ENCODE assay signal across 25 cellular contexts in the genomic region with DNA sequence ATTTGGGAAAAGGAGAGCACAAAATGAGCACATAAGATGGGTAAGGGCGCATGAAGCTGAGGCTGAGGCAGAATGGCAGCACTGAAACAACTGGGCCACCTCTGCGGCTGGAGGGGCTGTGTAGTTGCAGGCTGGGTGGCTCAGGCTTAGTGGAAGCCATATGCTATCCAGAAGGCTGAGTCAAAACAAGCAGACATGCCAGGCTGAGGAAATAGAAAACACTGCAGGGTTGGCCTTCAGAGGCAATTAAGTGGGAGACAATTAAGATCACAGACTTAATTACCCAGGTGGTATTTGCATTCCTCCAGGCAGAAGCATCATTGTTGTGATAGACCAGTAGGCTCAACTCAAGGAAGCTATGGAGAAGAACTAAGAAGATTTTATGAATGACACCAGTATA.
"Had no signal": no experiment of that assay in that cellular context is flagged by ENCODE, and none has a peak within 500 bp of the region (broad histone marks: within the 10 kb centered on the region; RNA-seq: fewer than 3 reads in every experiment).

No MANE protein-coding gene starts in this region.

- H3K4me3 Mint-ChIP-seq: activated B cell treated with CpG ODN at 0.5 μM for 24 hours; activated CD4-positive, alpha-beta T cell treated with anti-CD3 and anti-CD28 coated beads for 36 hours; activated naive CD8-positive, alpha-beta T cell treated with anti-CD3 and anti-CD28 coated beads, Interleukin-2, amount 50 U/mL, for 24 hours; activated T-helper 1 cell treated with anti-CD3 and anti-CD28 coated beads, Interleukin-12 subunit alpha, Interleukin-12 subunit beta, Interleukin-2, Interleukin-4 antibody, amounts not matched to agents 30 ng/mL and 10 ng/mL and 1 ng/mL, durations not matched to agents 14 hours and 24 hours and 36 hours; immature natural killer cell; naive B cell; neural crest cell; stimulated activated naive B cell treated with anti-CD40 and anti-IgM and Interleukin-4, amounts not matched to agents 10 μg/mL and 1 μg/mL and 100 μg/mL, for 72 hours had no signal

- H3K4me2 ChIP-seq: hepatocyte had no signal

- H2AFZ ChIP-seq: hepatocyte had no signal

- H3K4me1 ChIP-seq: body of pancreas, left lung, transverse colon, vagina had no signal

- ATAC-seq: activated CD4-positive, alpha-beta T cell treated with anti-CD3 and anti-CD28 coated beads for 36 hours; activated naive CD8-positive, alpha-beta T cell treated with anti-CD3 and anti-CD28 coated beads, Interleukin-2, amount 50 U/mL, for 24 hours; body of pancreas; esophagus mucosa; left lung; stimulated activated naive B cell treated with anti-CD40 and anti-IgM and Interleukin-4, amounts not matched to agents 10 μg/mL and 1 μg/mL and 100 μg/mL, for 72 hours had no signal

- H3K27me3 Mint-ChIP-seq: activated B cell treated with CpG ODN at 0.5 μM for 24 hours; activated CD4-positive, alpha-beta T cell treated with anti-CD3 and anti-CD28 coated beads for 36 hours; activated naive CD8-positive, alpha-beta T cell treated with anti-CD3 and anti-CD28 coated beads, Interleukin-2, amount 50 U/mL, for 24 hours; naive B cell had no signal

- DNase-seq: activated B cell treated with CpG ODN at 0.5 μM for 24 hours; activated CD4-positive, alpha-beta T cell treated with anti-CD3 and anti-CD28 coated beads for 36 hours; activated CD4-positive, alpha-beta T cell treated with anti-CD3 and anti-CD28 coated beads, Interleukin-2, amount 50 U/mL, for 4 hours; activated gamma-delta T cell; activated naive CD4-positive, alpha-beta T cell treated with anti-CD3 and anti-CD28 coated beads, Interleukin-2, amount 50 U/mL, for 16 hours; activated naive CD8-positive, alpha-beta T cell treated with anti-CD3 and anti-CD28 coated beads, Interleukin-2, amount 50 U/mL, for 24 hours; anterior cingulate cortex; body of pancreas; dermis blood vessel endothelial cell; effector CD8-positive, alpha-beta T cell; glutamatergic neuron; immature natural killer cell; kidney glomerular epithelial cell; left lung; naive B cell; stimulated activated CD4-positive, alpha-beta T cell treated with anti-CD3 and anti-CD28 coated beads, Interleukin-2, amount 100 ng/mL, for 48 hours; stimulated activated CD8-positive, alpha-beta memory T cell treated with anti-CD3 and anti-CD28 coated beads, Interleukin-4, amount 100 ng/mL, for 48 hours; stimulated activated naive B cell treated with anti-CD40 and anti-IgM and Interleukin-4, amounts not matched to agents 10 μg/mL and 1 μg/mL and 100 μg/mL, for 72 hours; transverse colon had no signal

- H3K79me2 ChIP-seq: hepatocyte had no signal

- H3K4me3 ChIP-seq: body of pancreas, hepatocyte, left lung, lung, transverse colon, vagina had no signal

- H3K27me3 ChIP-seq: body of pancreas, hepatocyte, left lung, transverse colon, vagina had no signal

- H3K36me3 Mint-ChIP-seq: immature natural killer cell; naive B cell; stimulated activated naive B cell treated with anti-CD40 and anti-IgM and Interleukin-4, amounts not matched to agents 10 μg/mL and 1 μg/mL and 100 μg/mL, for 72 hours had no signal

- H3K9me3 Mint-ChIP-seq: activated B cell treated with CpG ODN at 0.5 μM for 24 hours; activated naive CD8-positive, alpha-beta T cell treated with anti-CD3 and anti-CD28 coated beads, Interleukin-2, amount 50 U/mL, for 24 hours; activated T-helper 1 cell treated with anti-CD3 and anti-CD28 coated beads, Interleukin-12 subunit alpha, Interleukin-12 subunit beta, Interleukin-2, Interleukin-4 antibody, amounts not matched to agents 30 ng/mL and 10 ng/mL and 1 ng/mL, durations not matched to agents 14 hours and 24 hours and 36 hours; immature natural killer cell; naive B cell; neural crest cell; stimulated activated naive B cell treated with anti-CD40 and anti-IgM and Interleukin-4, amounts not matched to agents 10 μg/mL and 1 μg/mL and 100 μg/mL, for 72 hours had no signal

- H3K4me1 Mint-ChIP-seq: activated B cell treated with CpG ODN at 0.5 μM for 24 hours; activated CD4-positive, alpha-beta T cell treated with anti-CD3 and anti-CD28 coated beads for 36 hours; activated naive CD8-positive, alpha-beta T cell treated with anti-CD3 and anti-CD28 coated beads, Interleukin-2, amount 50 U/mL, for 24 hours; immature natural killer cell; naive B cell; neural crest cell; stimulated activated naive B cell treated with anti-CD40 and anti-IgM and Interleukin-4, amounts not matched to agents 10 μg/mL and 1 μg/mL and 100 μg/mL, for 72 hours had no signal

- H3K27ac Mint-ChIP-seq: activated B cell treated with CpG ODN at 0.5 μM for 24 hours; activated CD4-positive, alpha-beta T cell treated with anti-CD3 and anti-CD28 coated beads for 36 hours; activated naive CD8-positive, alpha-beta T cell treated with anti-CD3 and anti-CD28 coated beads, Interleukin-2, amount 50 U/mL, for 24 hours; activated T-helper 1 cell treated with anti-CD3 and anti-CD28 coated beads, Interleukin-12 subunit alpha, Interleukin-12 subunit beta, Interleukin-2, Interleukin-4 antibody, amounts not matched to agents 30 ng/mL and 10 ng/mL and 1 ng/mL, durations not matched to agents 14 hours and 24 hours and 36 hours; immature natural killer cell; stimulated activated naive B cell treated with anti-CD40 and anti-IgM and Interleukin-4, amounts not matched to agents 10 μg/mL and 1 μg/mL and 100 μg/mL, for 72 hours had no signal

- H3K27ac ChIP-seq: body of pancreas, hepatocyte, left lung, transverse colon, vagina had no signal

- H3K36me3 ChIP-seq: left lung, transverse colon, vagina had no signal
